ENCODE assay signal across 35 cellular contexts in the genomic region with DNA sequence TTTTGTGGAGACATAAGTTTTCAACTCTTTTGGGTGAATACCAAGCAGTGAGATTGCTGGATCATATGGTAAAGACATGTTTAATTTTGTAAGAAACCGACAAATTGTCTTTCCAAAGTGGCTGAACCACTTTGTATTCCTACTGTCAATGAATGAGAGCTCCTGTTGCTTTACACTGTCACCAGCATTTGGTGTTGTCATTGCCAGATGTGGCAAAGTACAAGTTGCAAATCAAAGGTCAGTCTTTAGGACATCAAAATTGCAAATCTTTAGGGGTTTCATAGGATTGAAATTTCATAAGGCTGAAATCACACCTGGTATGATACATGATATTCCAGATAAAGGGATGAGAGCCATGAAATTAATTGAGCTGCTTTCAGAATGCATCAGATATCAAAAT.
"Had no signal": no experiment of that assay in that cellular context is flagged by ENCODE, and none has a peak within 500 bp of the region (broad histone marks: within the 10 kb centered on the region; RNA-seq: fewer than 3 reads in every experiment).

No MANE protein-coding gene starts in this region.

- H3K4me2 ChIP-seq: KMS-11 had no signal

- H3K4me3 ChIP-seq: MG63 had no signal

- H3K36me3 ChIP-seq: MG63 had no signal

- H3K9ac ChIP-seq: KMS-11 had no signal

- H3K27ac ChIP-seq: KMS-11 had no signal

- DNase-seq: Karpas-422, Kasumi-1, MG63, MM.1S, MV-4-11, NCI-H1048, NCI-H1092, NCI-H1092 treated with DMSO at 0.1 percent for 48 hours, NCI-H1105, NCI-H1105 treated with DMSO at 0.1 percent for 48 hours, NCI-H1417, NCI-H1417 treated with DMSO at 0.1 percent for 48 hours, NCI-H1436, NCI-H1436 treated with DMSO at 0.1 percent for 48 hours, NCI-H146, NCI-H1694, NCI-H1694 treated with DMSO at 0.1 percent for 48 hours, NCI-H187, NCI-H187 treated with DMSO at 0.1 percent for 48 hours, NCI-H1930, NCI-H2029, NCI-H2029 treated with DMSO at 0.1 percent for 48 hours, NCI-H2081, NCI-H2081 treated with DMSO at 0.1 percent for 48 hours, NCI-H2107, NCI-H2171, NCI-H2171 treated with DMSO at 0.1 percent for 48 hours, NCI-H2227 treated with DMSO at 0.1 percent for 48 hours, NCI-H226, NCI-H345, NCI-H446, NCI-H446 treated with DMSO at 0.1 percent for 48 hours, NCI-H510A, NCI-H510A treated with DMSO at 0.1 percent for 48 hours had no signal

- H3K27me3 ChIP-seq: MG63 had no signal

- H3K9me3 ChIP-seq: MG63 had no signal
